In genomic region chr21:43911015-43911934, GRCh38 we compare ENCODE assay signal across 16 cellular contexts. TPM values are rescaled to one million over a fixed set of nuclear protein-coding genes. Genes with fewer than 3 reads are reported as not detected.
DNase-seq lines count a peak whose midpoint lies in the region; ATAC-seq, FAIRE-seq and TF ChIP-seq lines count a peak whose summit lies in the region.
"Had no signal": no experiment of that assay in that cellular context is flagged by ENCODE, and none has a peak within 500 bp of the region (broad histone marks: within the 10 kb centered on the region; RNA-seq: fewer than 3 reads in every experiment).

No MANE protein-coding gene starts in this region.

- TF ChIP-seq RAD21 in K562 (CRISPR knock-in tag; conservative IDR thresholded peaks at IDR 0.05 in 1 of 2, IDR thresholded peaks at IDR 0.05 in 1 of 2) (no peak), HepG2 (CRISPR knock-in tag; IDR thresholded peaks at IDR 0.05) (peak; percentile 78)

- WGBS in K562 (ENCODE audit: insufficient coverage, low coverage, missing lambda C conversion rate): 78% methylated on average over 21 of the region's 21 CpGs
- 14% methylated on average over 13 of the region's 21 CpGs for WGBS in HepG2 (ENCODE audit: low lambda C conversion rate)
- 85 to 91% methylated on average over 21 of the region's 21 CpGs for WGBS in sigmoid colon, 2 donors

- H3K27ac ChIP-seq in K562 (ENCODE audit: extremely low read depth, low read depth, low read length) (0 out of 3 replicates have a peak overlapping the region, but pooled peaks have one; percentile 29), HepG2 (ENCODE audit: extremely low read length, insufficient read depth, low read length) (peak overlapping the region; percentile 72), sigmoid colon (no peak overlapping the region)
- H3K27ac ChIP-seq: tibial artery had no signal

- no peak for TF ChIP-seq EP300 in K562 (IDR thresholded peaks at IDR 0.05; ENCODE audit: low read length)
- peak in 1 of 2 experiments; percentile 29; a peak in 1 of 4 replicates for TF ChIP-seq EP300 in HepG2 (IDR thresholded peaks at IDR 0.05; ENCODE audit: low read depth in 2 of 2, low read length in 2 of 2)
- no peak for TF ChIP-seq EP300 in HepG2 (CRISPR knock-in tag; IDR thresholded peaks at IDR 0.05; ENCODE audit: borderline replicate concordance)
- TF ChIP-seq EP300 in sigmoid colon (IDR thresholded peaks at IDR 0.05): no peak

- FAIRE-seq in K562 (lab: Jason Lieb, UNC) (no peak), HepG2 (lab: Jason Lieb, UNC) (peak; percentile 90)

- in situ Hi-C loops in K562 (cut with MboI): no loop called here
- in situ Hi-C loops in HepG2 (cut with HindIII; ENCODE audit: extremely low pct_ligation_motif_present, low pct_unique_long_range_greater_than_20kb): no loop called here

- peaks cover 24% of the 10 kb centered on the region; the same call in 2 of the 3 replicates for H3K36me3 ChIP-seq in K562 (ENCODE audit: control insufficient read depth, insufficient read depth, low read length)
- peaks cover 0 to 7% of the 10 kb centered on the region in 2 experiments; a peak in 1 of 5 replicates for H3K36me3 ChIP-seq in HepG2 (replicated peaks in 1 of 2; ENCODE audit: control insufficient read depth in 1 of 2, insufficient read depth in 2 of 2, low read length in 2 of 2)
- peaks cover 0 to 7% (median 0%) of the 10 kb centered on the region in 4 donors for H3K36me3 ChIP-seq in sigmoid colon
- H3K36me3 ChIP-seq: BE2C had no signal

- CTCF ChIA-PET in K562 (lab: Yijun Ruan, JAX; ENCODE audit: low intra/inter-chr PET ratio) (no interaction called here), HepG2 (lab: Yijun Ruan, JAX; ENCODE audit: low intra/inter-chr PET ratio, low total read pairs) (interaction anchor here (1.2 kb wide), 1 partner anchor 101 kb away, joined by 3 read pairs; no protein-coding TSS in a partner anchor)

- no peak for TF ChIP-seq CTCF in K562 (IDR thresholded peaks at IDR 0.05 in 2 of 3, conservative IDR thresholded peaks at IDR 0.05 in 1 of 3; ENCODE audit: insufficient read depth in 2 of 3, low read depth in 1 of 3, low read length in 3 of 3)
- TF ChIP-seq CTCF in HepG2 (CRISPR knock-in tag; IDR thresholded peaks at IDR 0.05): peak; percentile 87
- TF ChIP-seq CTCF in sigmoid colon (IDR thresholded peaks at IDR 0.05): no peak

- H3K79me2 ChIP-seq in K562 (ENCODE audit: control insufficient read depth, insufficient read depth, low read length) (peaks cover 62% of the 10 kb centered on the region), HepG2 (ENCODE audit: insufficient read depth, low read length) (peaks cover 35% of the 10 kb centered on the region)

- DNase-seq in HuH-7.5 (ENCODE audit: low spot score) (peak; percentile 81), K562 (ENCODE audit: extremely low read depth in 1 of 4, low spot score in 3 of 4) (no peak), HepG2 (ENCODE audit: low spot score) (peak; percentile 68), sigmoid colon (peak; percentile 64), occipital lobe (lab: John Stamatoyannopoulos, UW) (no peak)
- no peak for DNase-seq in stimulated activated CD4-positive, alpha-beta T cell treated with anti-CD3 and anti-CD28 coated beads, Interleukin-4, amount 100 ng/mL, for 24 hours
- DNase-seq: activated CD8-positive, alpha-beta T cell treated with anti-CD3 and anti-CD28 coated beads, Interleukin-2, amount 10 ng/mL, durations not matched to agents 7 days and 5 days; activated T-cell treated with anti-CD3 and anti-CD28 coated beads, Interleukin-2, amount 50 U/mL, for 72 hours; amniotic stem cell; BE2C; DMS153; NCI-H1105 treated with DMSO at 0.1 percent for 48 hours had no signal

- H3K27me3 ChIP-seq in K562 (ENCODE audit: control insufficient read depth in 2 of 2, insufficient read depth in 2 of 2, low read length in 2 of 2) (no peaks in the 10 kb centered on the region), HepG2 (ENCODE audit: control insufficient read depth in 1 of 2, insufficient read depth in 2 of 2, low read length in 2 of 2) (no peaks in the 10 kb centered on the region), sigmoid colon (no peaks in the 10 kb centered on the region)
- H3K27me3 ChIP-seq: BE2C, tibial artery had no signal

- H3K4me3 ChIP-seq in K562 (no peak overlapping the region), HepG2 (replicated peaks in 1 of 3; ENCODE audit: insufficient read depth in 1 of 3, low read depth in 2 of 3, low read length in 3 of 3) (peak overlapping the region; percentile 20 to 63 (median 31); a peak in 5 of 6 replicates), sigmoid colon (no peak overlapping the region)
- H3K4me3 ChIP-seq: tibial artery had no signal

- POLR2A ChIA-PET in K562 (lab: Yijun Ruan, JAX) (interaction anchor here (0.5 to 0.9 kb wide), 3 partner anchors 16 to 129 kb away, joined by 3 to 5 read pairs (median 3); no protein-coding TSS in a partner anchor), HepG2 (lab: Yijun Ruan, JAX) (interaction anchor here (1.0 to 1.5 kb wide), 3 partner anchors 10 to 48 kb away, joined by 3 to 4 read pairs (median 4); no protein-coding TSS in a partner anchor)

- ATAC-seq in K562 (peak; percentile 25; the same call in 1 of the 3 replicates), HepG2 (peak; percentile 95), HG02870 (IDR thresholded peaks at IDR 0.05; ENCODE audit: unreplicated experiment) (no peak), HG03342 (IDR thresholded peaks at IDR 0.05; ENCODE audit: unreplicated experiment) (no peak)
- ATAC-seq: activated CD8-positive, alpha-beta T cell treated with anti-CD3 and anti-CD28 coated beads, Interleukin-2, amount 10 ng/mL, durations not matched to agents 7 days and 5 days; activated T-cell treated with anti-CD3 and anti-CD28 coated beads, Interleukin-2, amount 50 U/mL, for 72 hours; HCT116 had no signal

- peaks cover 4% of the 10 kb centered on the region; the same call in 1 of the 2 replicates for H4K20me1 ChIP-seq in K562 (replicated peaks; ENCODE audit: control insufficient read depth, insufficient read depth, low read length)
- H4K20me1 ChIP-seq in HepG2 (ENCODE audit: insufficient read depth, low read length): peaks cover 27% of the 10 kb centered on the region; the same call in 1 of the 2 replicates

- H3K9me1 ChIP-seq in K562 (ENCODE audit: control insufficient read depth, insufficient read depth, low read length): no peaks in the 10 kb centered on the region

- TF ChIP-seq POLR2A in K562 (conservative IDR thresholded peaks at IDR 0.05) (no peak), HepG2 (IDR thresholded peaks at IDR 0.05; ENCODE audit: insufficient read depth in 1 of 2, low read depth in 2 of 2, low read length in 2 of 2) (no peak), sigmoid colon (IDR thresholded peaks at IDR 0.05) (no peak)

- H3K4me1 ChIP-seq in K562 (replicated peaks in 1 of 2; ENCODE audit: control insufficient read depth in 2 of 2, insufficient read depth in 2 of 2, low read length in 2 of 2) (peaks cover 20 to 43% of the 10 kb centered on the region in 2 experiments), HepG2 (ENCODE audit: insufficient read depth, low read length) (peaks cover 53% of the 10 kb centered on the region), sigmoid colon (peaks cover 0 to 23% (median 3%) of the 10 kb centered on the region in 4 donors)
- H3K4me1 ChIP-seq: BE2C had no signal

- BruUV-seq in K562 (replicated peaks; lab: Mats Ljungman, UMichigan) (no TSS peak), HepG2 (replicated peaks; lab: Mats Ljungman, UMichigan) (no TSS peak)

- H3K9me3 ChIP-seq in K562 (replicated peaks; ENCODE audit: control insufficient read depth, insufficient read depth, low read depth, low read length) (peaks cover 8% of the 10 kb centered on the region), HepG2 (ENCODE audit: low read length) (no peaks in the 10 kb centered on the region), sigmoid colon (peaks cover 0 to 3% (median 0%) of the 10 kb centered on the region in 4 donors)
- H3K9me3 ChIP-seq: BE2C had no signal

- H3K4me2 ChIP-seq in K562 (ENCODE audit: insufficient read depth, low read length): no peak overlapping the region
- peak overlapping the region; percentile 94 for H3K4me2 ChIP-seq in HepG2 (ENCODE audit: low read depth, low read length)

- intact Hi-C loops in K562 (cut with micrococcal nuclease) (no loop called here), HepG2 (cut with micrococcal nuclease; ENCODE audit: unreplicated experiment) (loop anchor here (1.0 to 10.0 kb wide), 3 partner anchors 43 to 96 kb away; no protein-coding TSS in a partner anchor), sigmoid colon (cut with DNase I) (no loop called here)

- peak overlapping the region in 1 of 2 experiments; percentile 62; a peak in 1 of 4 replicates for H3K9ac ChIP-seq in K562 (ENCODE audit: insufficient read depth in 1 of 2, low read depth in 2 of 2, low read length in 2 of 2)
- peak overlapping the region; percentile 52 for H3K9ac ChIP-seq in HepG2 (ENCODE audit: insufficient read depth, low read depth, low read length)

- no peak overlapping the region for H2AFZ ChIP-seq in K562 (ENCODE audit: low read depth, low read length)
- no peak overlapping the region for H2AFZ ChIP-seq in HepG2 (ENCODE audit: low read length)

RNA-seq across cellular contexts. Expression of gene AGPAT3, which starts 46.3 kb away (rescaled TPM):
- 91.3 and 152 TPM in 2 replicates for total RNA-seq in K562 (2011; cell fraction: chromatin; rRNA removed; ENCODE audit: low replicate concordance)
- total RNA-seq in K562 (2011; cell fraction: nucleolus; rRNA removed): 92.9 and 103 TPM in 2 replicates
- 104 and 106 TPM in 2 replicates for total RNA-seq in K562 (2011; cell fraction: nucleoplasm; rRNA removed)
- total RNA-seq in K562 (2014; rRNA removed): 41.3 and 50.4 TPM in 2 replicates
- 27.3 and 28.6 TPM in 2 replicates for total RNA-seq in K562 (2014; rRNA removed; fragmentation: Illumina TruSeq; extraction: Trizol)
- total RNA-seq in K562 (2015; rRNA removed; fragmentation: Illumina TruSeq; extraction: Trizol): 33.7 and 35.7 TPM in 2 replicates
- total RNA-seq in K562 (2021): 88.4 and 90.1 TPM in 2 replicates
- 48.3 and 63.4 TPM in 2 replicates for polyA plus RNA-seq in K562 (2011; rRNA removed)
- polyA plus RNA-seq in K562 (2011; cell fraction: cytosol; rRNA removed): 66.5 and 76.4 TPM in 2 replicates
- 70.1 and 87.0 TPM in 2 replicates for polyA plus RNA-seq in K562 (2011; cell fraction: nucleus; rRNA removed)
- 42.6 and 65.7 TPM in 2 replicates for polyA plus RNA-seq in K562 (2012)
- polyA plus RNA-seq in K562 (2014; fragmentation: Illumina TruSeq; extraction: Trizol): 33.2 and 48.4 TPM in 2 replicates
- polyA plus RNA-seq in K562 (2014; fragmentation: Nextera tagmentation; extraction: Ambion mirVana): 1 to 10 TPM; 1.5 TPM
- polyA plus RNA-seq in K562 (2014; rRNA removed): 46.6 and 50.1 TPM in 2 replicates
- 40.0 and 57.0 TPM in 2 replicates for polyA minus RNA-seq in K562 (2011; rRNA and poly(A)+ RNA removed)
- polyA minus RNA-seq in K562 (2011; cell fraction: cytosol; rRNA and poly(A)+ RNA removed): 48.7 and 66.4 TPM in 2 replicates
- polyA minus RNA-seq in K562 (2011; cell fraction: nucleus; rRNA and poly(A)+ RNA removed): 26.1 and 32.4 TPM in 2 replicates
- total RNA-seq in HepG2 (2016; rRNA removed; fragmentation: Illumina TruSeq; extraction: Trizol): 46.8 and 54.4 TPM in 2 replicates
- 14.8 and 16.1 TPM in 2 replicates for total RNA-seq in HepG2 (2016; cell fraction: cytosol; rRNA removed; fragmentation: Illumina TruSeq; extraction: Trizol; ENCODE audit: low read depth)
- 41.2 and 56.0 TPM in 2 replicates for total RNA-seq in HepG2 (2016; cell fraction: insoluble cytoplasmic fraction; rRNA removed; fragmentation: Illumina TruSeq; extraction: Trizol)
- 53.6 and 57.0 TPM in 2 replicates for total RNA-seq in HepG2 (2016; cell fraction: membrane; rRNA removed; fragmentation: Illumina TruSeq; extraction: Trizol)
- 49.6 and 56.0 TPM in 2 replicates for total RNA-seq in HepG2 (2016; cell fraction: nucleus; rRNA removed; fragmentation: Illumina TruSeq; extraction: Trizol)
- polyA plus RNA-seq in HepG2 (2011; rRNA removed): 32.2 and 40.5 TPM in 2 replicates
- 34.8 and 46.1 TPM in 2 replicates for polyA plus RNA-seq in HepG2 (2011; cell fraction: cytosol; rRNA removed)
- polyA plus RNA-seq in HepG2 (2011; cell fraction: nucleus; rRNA removed): 58.5 and 63.8 TPM in 2 replicates
- polyA plus RNA-seq in HepG2 (2012): 30.3 and 31.7 TPM in 2 replicates
- 19.7 and 23.3 TPM in 2 replicates for polyA plus RNA-seq in HepG2 (2016; cell fraction: cytosol; fragmentation: Illumina TruSeq; extraction: Trizol; ENCODE audit: low read depth)
- polyA plus RNA-seq in HepG2 (2016; cell fraction: insoluble cytoplasmic fraction; fragmentation: Illumina TruSeq; extraction: Trizol; ENCODE audit: low read depth): 37.4 and 44.0 TPM in 2 replicates
- 43.7 and 47.5 TPM in 2 replicates for polyA plus RNA-seq in HepG2 (2016; cell fraction: membrane; fragmentation: Illumina TruSeq; extraction: Trizol; ENCODE audit: low read depth)
- polyA plus RNA-seq in HepG2 (2016; cell fraction: nucleus; fragmentation: Illumina TruSeq; extraction: Trizol; ENCODE audit: insufficient read depth, low read depth): 78.1 and 78.9 TPM in 2 replicates
- 56.4 and 145 TPM in 2 replicates for polyA minus RNA-seq in HepG2 (2011; rRNA and poly(A)+ RNA removed; ENCODE audit: low replicate concordance)
- polyA minus RNA-seq in HepG2 (2011; cell fraction: cytosol; rRNA and poly(A)+ RNA removed): 41.5 and 50.9 TPM in 2 replicates
- 28.1 and 33.7 TPM in 2 replicates for polyA minus RNA-seq in HepG2 (2011; cell fraction: nucleus; rRNA and poly(A)+ RNA removed)
- total RNA-seq in sigmoid colon: 10 to 100 TPM; 18.9 to 26.6 (median 19.8) TPM
- polyA plus RNA-seq in sigmoid colon: 10 to 100 TPM; 14.4 to 48.5 (median 33.3) TPM
- total RNA-seq in occipital lobe: 34.9 TPM

Comparison
In these comparisons a context has a peak if more than half of its experiments do, and no peak if none do; other contexts are left out.
1. DNase-seq: peak in HuH-7.5 (single experiment), HepG2 (single experiment) and sigmoid colon (single experiment); none in K562 (0 of 4), occipital lobe (single experiment) and stimulated activated CD4-positive, alpha-beta T cell treated with anti-CD3 and anti-CD28 coated beads, Interleukin-4, amount 100 ng/mL, for 24 hours (single experiment).
2. ATAC-seq: peak in K562 (single experiment) and HepG2 (single experiment); none in HG02870 (single experiment) and HG03342 (single experiment).
3. H3K27ac ChIP-seq: peak in K562 (single experiment) and HepG2 (single experiment); none in sigmoid colon (0 of 4).
4. H3K4me3 ChIP-seq: peak in HepG2 (3 of 3); none in K562 (single experiment) and sigmoid colon (0 of 4).